10 cellular contexts compared by ENCODE assay signal in genomic region chr6:17042422-17043147, GRCh38. TPM values are rescaled to one million over a fixed set of nuclear protein-coding genes. Genes with fewer than 3 reads are reported as not detected.
DNase-seq lines count a peak whose midpoint lies in the region; ATAC-seq and TF ChIP-seq lines count a peak whose summit lies in the region.
"Had no signal": no experiment of that assay in that cellular context is flagged by ENCODE, and none has a peak within 500 bp of the region (broad histone marks: within the 10 kb centered on the region; RNA-seq: fewer than 3 reads in every experiment).

No MANE protein-coding gene starts in this region.

- peaks cover 12% of the 10 kb centered on the region for H3K4me1 ChIP-seq in skeletal muscle satellite cell (ENCODE audit: control insufficient read depth, insufficient read depth, low read length)
- H3K4me1 ChIP-seq in CD8-positive, alpha-beta T cell (ENCODE audit: insufficient read depth, low read length) = no peaks in the 10 kb centered on the region

- H3K36me3 ChIP-seq in skeletal muscle satellite cell (ENCODE audit: insufficient read depth, low read length) = no peaks in the 10 kb centered on the region
- no peaks in the 10 kb centered on the region for H3K36me3 ChIP-seq in CD8-positive, alpha-beta T cell (ENCODE audit: insufficient read depth, low read length)

- no peak overlapping the region for H3K27ac ChIP-seq in CD8-positive, alpha-beta T cell (ENCODE audit: low read depth, low read length)

- no peaks in the 10 kb centered on the region for H3K27me3 ChIP-seq in skeletal muscle satellite cell (ENCODE audit: control insufficient read depth, insufficient read depth, low read length)
- peaks cover 5% of the 10 kb centered on the region for H3K27me3 ChIP-seq in CD8-positive, alpha-beta T cell (ENCODE audit: insufficient read depth, low read length)

- POLR2A ChIA-PET in CD8-positive, alpha-beta T cell (lab: Charles Lee) = no interaction called here

- H3K27me3 Mint-ChIP-seq in HFFc6 (ENCODE audit: insufficient read depth) = peaks cover 2% of the 10 kb centered on the region; the same call in 1 of the 2 replicates
- peaks cover 10 to 24% of the 10 kb centered on the region in 2 donors for H3K27me3 Mint-ChIP-seq in stimulated activated naive B cell treated with anti-CD40 and anti-IgM and Interleukin-4, amounts not matched to agents 10 μg/mL and 1 μg/mL and 100 μg/mL, for 72 hours
- peaks cover 36% of the 10 kb centered on the region for H3K27me3 Mint-ChIP-seq in CD8-positive, alpha-beta T cell (ENCODE audit: low read depth)

- peak overlapping the region; percentile 33; the same call in 1 of the 2 replicates for H3K4me3 Mint-ChIP-seq in HFFc6
- no peak overlapping the region for H3K4me3 Mint-ChIP-seq in stimulated activated naive B cell treated with anti-CD40 and anti-IgM and Interleukin-4, amounts not matched to agents 10 μg/mL and 1 μg/mL and 100 μg/mL, for 72 hours
- H3K4me3 Mint-ChIP-seq in CD8-positive, alpha-beta T cell = no peak overlapping the region
- H3K4me3 Mint-ChIP-seq: memory B cell had no signal

- H3K9me3 Mint-ChIP-seq in HFFc6 = peaks cover 6% of the 10 kb centered on the region; the same call in 1 of the 2 replicates
- peaks cover 7 to 9% of the 10 kb centered on the region in 2 donors for H3K9me3 Mint-ChIP-seq in stimulated activated naive B cell treated with anti-CD40 and anti-IgM and Interleukin-4, amounts not matched to agents 10 μg/mL and 1 μg/mL and 100 μg/mL, for 72 hours
- no peaks in the 10 kb centered on the region for H3K9me3 Mint-ChIP-seq in CD8-positive, alpha-beta T cell

- peak; percentile 53; the same call in 1 of the 2 replicates for TF ChIP-seq CTCF in HFFc6 (IDR thresholded peaks at IDR 0.05)
- no peak for TF ChIP-seq CTCF in CD8-positive, alpha-beta T cell (IDR thresholded peaks at IDR 0.05)

- DNase-seq in HFFc6 = peak; percentile 54
- DNase-seq in anterior cingulate cortex (lab: John Stamatoyannopoulos, UW) = peak in 43 of 58 donors; percentile 4 to 68 (median 28)
- peak; percentile 40 for DNase-seq in iPS DF 19.7 (ENCODE audit: low read depth, low spot score)
- DNase-seq in stimulated activated naive B cell treated with anti-CD40 and anti-IgM and Interleukin-4, amounts not matched to agents 10 μg/mL and 1 μg/mL and 100 μg/mL, for 72 hours = no peak
- DNase-seq in CD8-positive, alpha-beta T cell = no peak
- DNase-seq in SIG-M5 treated with dmso at 0.1 percent for 504 hours (lab: John Stamatoyannopoulos, UW; ENCODE audit: unreplicated experiment) = no peak

- H3K9ac ChIP-seq in skeletal muscle satellite cell (ENCODE audit: low read depth, low read length) = peak overlapping the region; percentile 46

- H3K4me2 ChIP-seq in skeletal muscle satellite cell (ENCODE audit: low read length) = peak overlapping the region; percentile 71

- intact Hi-C loops in CD8-positive, alpha-beta T cell (cut with DNase I, micrococcal nuclease) = no loop called here

- peaks cover 64% of the 10 kb centered on the region for H3K4me1 Mint-ChIP-seq in HFFc6 (ENCODE audit: low read depth)
- no peaks in the 10 kb centered on the region for H3K4me1 Mint-ChIP-seq in stimulated activated naive B cell treated with anti-CD40 and anti-IgM and Interleukin-4, amounts not matched to agents 10 μg/mL and 1 μg/mL and 100 μg/mL, for 72 hours
- no peaks in the 10 kb centered on the region for H3K4me1 Mint-ChIP-seq in CD8-positive, alpha-beta T cell (ENCODE audit: low read depth)
- H3K4me1 Mint-ChIP-seq: memory B cell had no signal

- H3K27ac Mint-ChIP-seq in HFFc6 = peak overlapping the region; percentile 82
- no peak overlapping the region for H3K27ac Mint-ChIP-seq in stimulated activated naive B cell treated with anti-CD40 and anti-IgM and Interleukin-4, amounts not matched to agents 10 μg/mL and 1 μg/mL and 100 μg/mL, for 72 hours
- H3K27ac Mint-ChIP-seq in CD8-positive, alpha-beta T cell = no peak overlapping the region
- H3K27ac Mint-ChIP-seq: memory B cell had no signal

- CTCF ChIA-PET in CD8-positive, alpha-beta T cell (lab: Charles Lee) = no interaction called here

- H3K36me3 Mint-ChIP-seq in HFFc6 (ENCODE audit: low read depth) = peaks cover 4% of the 10 kb centered on the region
- no peaks in the 10 kb centered on the region for H3K36me3 Mint-ChIP-seq in stimulated activated naive B cell treated with anti-CD40 and anti-IgM and Interleukin-4, amounts not matched to agents 10 μg/mL and 1 μg/mL and 100 μg/mL, for 72 hours
- H3K36me3 Mint-ChIP-seq in CD8-positive, alpha-beta T cell = no peaks in the 10 kb centered on the region

- no peaks in the 10 kb centered on the region for H3K9me3 ChIP-seq in skeletal muscle satellite cell (replicated peaks; ENCODE audit: low read length)
- H3K9me3 ChIP-seq in CD8-positive, alpha-beta T cell (ENCODE audit: low read length) = no peaks in the 10 kb centered on the region

- peak overlapping the region; percentile 23 for H3K4me3 ChIP-seq in skeletal muscle satellite cell (ENCODE audit: low read length)
- no peak overlapping the region for H3K4me3 ChIP-seq in CD8-positive, alpha-beta T cell (ENCODE audit: low read depth, low read length)

- no peak for ATAC-seq in stimulated activated naive B cell treated with anti-CD40 and anti-IgM and Interleukin-4, amounts not matched to agents 10 μg/mL and 1 μg/mL and 100 μg/mL, for 72 hours (replicated peaks)
- ATAC-seq in CD8-positive, alpha-beta T cell = no peak
- ATAC-seq in HG03097 (IDR thresholded peaks at IDR 0.05; ENCODE audit: low FRiP score, unreplicated experiment) = no peak

RNA-seq across cellular contexts. Expression of gene STMND1, which starts 59.3 kb away (rescaled TPM):
- total RNA-seq in HFFc6 (2021; fragmentation: NEBNext Ultra II Directional; extraction: Animal tissue kit (Norgen Biotek cat#: 25700)) = under 1 TPM in 3 of 6 experiments, not detected in 3; 0.11 to 0.15 (median 0.14) TPM
- not detected in 2 replicates for total RNA-seq in skeletal muscle satellite cell (2012; rRNA removed)
- not detected for total RNA-seq in CD8-positive, alpha-beta T cell
- total RNA-seq: T-helper 1 cell treated with Interleukin-12 subunit alpha and Interleukin-12 subunit beta and Interleukin-4 antibody, amounts not matched to agents 30 ng/mL and 1 ng/mL, for 36 hours had no signal

Comparison
In these comparisons a context has a peak if more than half of its experiments do, and no peak if none do; other contexts are left out.
1. DNase-seq: peak in HFFc6 (single experiment), anterior cingulate cortex (43 of 58) and iPS DF 19.7 (single experiment); none in stimulated activated naive B cell treated with anti-CD40 and anti-IgM and Interleukin-4, amounts not matched to agents 10 μg/mL and 1 μg/mL and 100 μg/mL, for 72 hours (single experiment), CD8-positive, alpha-beta T cell (0 of 7) and SIG-M5 treated with dmso at 0.1 percent for 504 hours (single experiment).